ENCODE assay signal across 1 cellular context in genomic region chr10:101056365-101057151, GRCh38.
TF ChIP-seq lines count a peak whose summit lies in the region.

No MANE protein-coding gene starts in this region.

TF ChIP-seq in GM12878, 131 proteins besides CTCF, POLR2A, EP300 and RAD21:
- TF ChIP-seq CHD2 (IDR thresholded peaks at IDR 0.05; ENCODE audit: borderline replicate concordance, low read depth, low read length) (no peak), STAT3 (IDR thresholded peaks at IDR 0.05; ENCODE audit: low read depth, low read length) (no peak), ESRRA (IDR thresholded peaks at IDR 0.05; ENCODE audit: low read length) (no peak), FOS (IDR thresholded peaks at IDR 0.05; ENCODE audit: borderline replicate concordance, extremely low read depth, insufficient read length) (no peak), HSF1 (IDR thresholded peaks at IDR 0.05; ENCODE audit: low read depth, low read length) (no peak), RB1 (IDR thresholded peaks at IDR 0.05; ENCODE audit: borderline replicate concordance) (no peak), E2F4 (IDR thresholded peaks at IDR 0.05; ENCODE audit: low read depth, low read length) (no peak), BHLHE40 (IDR thresholded peaks at IDR 0.05; ENCODE audit: borderline replicate concordance in 1 of 2, low read depth in 2 of 2, low read length in 1 of 2) (no peak), WRNIP1 (IDR thresholded peaks at IDR 0.05; ENCODE audit: borderline replicate concordance, low read depth, low read length) (no peak), MYC (IDR thresholded peaks at IDR 0.05; ENCODE audit: insufficient read depth, insufficient read length, insufficient replicate concordance, low read length, severe bottlenecking) (no peak), MEF2B (IDR thresholded peaks at IDR 0.05; ENCODE audit: partially characterized antibody, poor library complexity, severe bottlenecking) (no peak), STAT1 (conservative IDR thresholded peaks at IDR 0.05) (no peak), ZNF24 (IDR thresholded peaks at IDR 0.05) (no peak)
- TF ChIP-seq, protein P1, sequence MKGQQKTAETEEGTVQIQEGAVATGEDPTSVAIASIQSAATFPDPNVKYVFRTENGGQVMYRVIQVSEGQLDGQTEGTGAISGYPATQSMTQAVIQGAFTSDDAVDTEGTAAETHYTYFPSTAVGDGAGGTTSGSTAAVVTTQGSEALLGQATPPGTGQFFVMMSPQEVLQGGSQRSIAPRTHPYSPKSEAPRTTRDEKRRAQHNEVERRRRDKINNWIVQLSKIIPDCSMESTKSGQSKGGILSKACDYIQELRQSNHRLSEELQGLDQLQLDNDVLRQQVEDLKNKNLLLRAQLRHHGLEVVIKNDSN (IDR thresholded peaks at IDR 0.05; ENCODE audit: borderline replicate concordance, extremely low read length, insufficient read depth, low read depth, low read length) = no peak
